Comparison of ENCODE assay signal across 17 cellular contexts in genomic region chr2:24924732-24925131, GRCh38.
"Had no signal": no experiment of that assay in that cellular context is flagged by ENCODE, and none has a peak within 500 bp of the region (broad histone marks: within the 10 kb centered on the region; RNA-seq: fewer than 3 reads in every experiment).

No MANE protein-coding gene starts in this region.

- DNase-seq: effector CD4-positive, alpha-beta T cell; endodermal cell; heart right ventricle; hypothalamus; islet precursor cell; natural killer cell; nucleus accumbens; small intestine; stimulated activated CD4-positive, alpha-beta T cell treated with anti-CD3 and anti-CD28 coated beads, Interleukin-2, amount 100 ng/mL, for 48 hours; stimulated activated naive CD4-positive, alpha-beta T cell treated with Interleukin-2 at 50 U/mL for 16 hours; tibial artery; upper lobe of left lung had no signal

- ATAC-seq: heart right ventricle, left lobe of liver, natural killer cell had no signal

- H3K36me3 ChIP-seq: heart right ventricle, ovary, right atrium auricular region, tibial artery, upper lobe of left lung, vagina had no signal

- H3K4me3 ChIP-seq: coronary artery, heart right ventricle, ovary, right atrium auricular region, tibial artery, upper lobe of left lung, vagina had no signal

- H3K27ac ChIP-seq: heart right ventricle, ovary, right atrium auricular region, tibial artery, upper lobe of left lung, vagina had no signal

- H3K9me3 ChIP-seq: heart right ventricle, ovary, right atrium auricular region, tibial artery, upper lobe of left lung, vagina had no signal

- H3K27me3 ChIP-seq: ovary, right atrium auricular region, tibial artery, vagina had no signal
